Comparison of ENCODE assay signal across 12 cellular contexts in the genomic region with DNA sequence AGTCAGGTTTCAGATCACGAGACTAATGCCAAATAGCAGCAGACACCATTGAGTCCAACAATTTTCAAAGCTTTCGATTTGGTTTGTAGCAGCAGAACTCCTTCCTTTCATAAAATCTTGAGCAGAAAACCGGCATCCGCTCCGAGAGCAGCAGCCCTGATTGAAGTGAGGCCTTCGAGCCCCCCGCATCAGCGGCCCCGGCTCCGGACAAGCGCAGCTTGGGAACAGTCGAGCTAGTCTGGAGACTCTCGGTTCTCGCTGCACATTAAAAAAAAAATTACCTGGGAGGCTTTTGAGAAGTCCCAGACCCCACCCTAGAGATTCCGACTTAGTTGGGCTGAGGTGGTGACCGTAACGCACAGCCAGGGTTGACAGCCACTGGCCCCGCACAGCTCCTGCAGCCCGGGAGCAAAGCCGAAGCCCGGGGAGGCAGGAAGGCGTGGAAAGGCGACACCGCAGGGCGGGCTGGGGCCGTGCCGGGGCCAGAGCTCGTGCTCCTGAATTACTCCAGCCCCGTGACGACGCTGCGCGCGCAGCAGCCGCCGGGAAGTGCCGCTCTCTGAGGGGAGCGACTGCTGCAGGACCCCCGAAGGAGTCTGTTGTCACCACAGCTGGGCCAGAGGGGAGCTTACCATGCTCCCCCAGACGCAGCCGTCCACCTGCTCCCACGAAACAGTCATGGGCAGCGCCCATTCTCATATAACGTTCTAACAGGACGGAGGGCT. TPM values are rescaled to one million over a fixed set of nuclear protein-coding genes. Genes with fewer than 3 reads are reported as not detected.
DNase-seq lines count a peak whose midpoint lies in the region; ATAC-seq and TF ChIP-seq lines count a peak whose summit lies in the region.
"Had no signal": no experiment of that assay in that cellular context is flagged by ENCODE, and none has a peak within 500 bp of the region (broad histone marks: within the 10 kb centered on the region; RNA-seq: fewer than 3 reads in every experiment).

No MANE protein-coding gene starts in this region.

- no peak overlapping the region for H3K27ac Mint-ChIP-seq in H9
- no peak overlapping the region for H3K27ac Mint-ChIP-seq in activated naive CD8-positive, alpha-beta T cell treated with anti-CD3 and anti-CD28 coated beads for 36 hours
- H3K27ac Mint-ChIP-seq: activated CD4-positive, alpha-beta memory T cell treated with anti-CD3 and anti-CD28 coated beads for 36 hours had no signal

- no peaks in the 10 kb centered on the region for H3K79me1 ChIP-seq in H9 (ENCODE audit: insufficient read depth, low read depth, low read length, poor library complexity, severe bottlenecking)

- H3K23me2 ChIP-seq in H9 (ENCODE audit: insufficient read length, low read depth, low read length, poor library complexity, severe bottlenecking) = peaks cover 6% of the 10 kb centered on the region

- H2BK20ac ChIP-seq in H9 (ENCODE audit: low read depth, low read length, poor library complexity, severe bottlenecking) = no peak overlapping the region

- no peak overlapping the region for H2AFZ ChIP-seq in H9 (ENCODE audit: low read length)

- H3K4me3 Mint-ChIP-seq in H9 = peak overlapping the region; percentile 40 to 63
- H3K4me3 Mint-ChIP-seq in activated naive CD8-positive, alpha-beta T cell treated with anti-CD3 and anti-CD28 coated beads for 36 hours = peak overlapping the region; percentile 5
- H3K4me3 Mint-ChIP-seq: activated CD4-positive, alpha-beta memory T cell treated with anti-CD3 and anti-CD28 coated beads for 36 hours had no signal

- peak overlapping the region; percentile 39 for H3K4me2 ChIP-seq in H9 (ENCODE audit: insufficient read depth, insufficient read length, low read length)

- H2BK5ac ChIP-seq in H9 (ENCODE audit: insufficient read length, low read length) = no peak overlapping the region

- H3K27ac ChIP-seq in H9 (ENCODE audit: insufficient read length, low read depth, low read length) (no peak overlapping the region), iPS DF 6.9 (ENCODE audit: low read length) (no peak overlapping the region), sigmoid colon (no peak overlapping the region)
- H3K27ac ChIP-seq: adrenal gland had no signal

- ATAC-seq in HG03280 (IDR thresholded peaks at IDR 0.05; ENCODE audit: unreplicated experiment) = no peak

- DNase-seq in H9 = peak; percentile 82
- DNase-seq in activated naive CD8-positive, alpha-beta T cell treated with anti-CD3 and anti-CD28 coated beads for 36 hours = no peak
- DNase-seq in iPS DF 6.9 (ENCODE audit: low read depth, low spot score) = peak; percentile 47
- DNase-seq in sigmoid colon = no peak
- no peak for DNase-seq in GM13977 (ENCODE audit: low spot score)
- DNase-seq in Kasumi-1 (lab: John Stamatoyannopoulos, UW) = no peak
- no peak for DNase-seq in SHP77 (lab: John Stamatoyannopoulos, UW)
- DNase-seq: activated CD4-positive, alpha-beta memory T cell treated with anti-CD3 and anti-CD28 coated beads for 36 hours had no signal

- no peak overlapping the region for H3K56ac ChIP-seq in H9 (ENCODE audit: insufficient read length, low read depth, low read length)

- H3K27me3 ChIP-seq in H9 (ENCODE audit: insufficient read depth, low read length) = no peaks in the 10 kb centered on the region
- H3K27me3 ChIP-seq in iPS DF 6.9 (ENCODE audit: control insufficient read depth, insufficient read depth, low read length) = peaks cover 1% of the 10 kb centered on the region; the same call in 1 of the 2 replicates
- H3K27me3 ChIP-seq in sigmoid colon = peaks cover 0 to 35% (median 9%) of the 10 kb centered on the region in 3 donors

- peaks cover 0 to 5% of the 10 kb centered on the region in 2 experiments; a peak in 1 of 4 replicates for H3K4me1 Mint-ChIP-seq in H9
- H3K4me1 Mint-ChIP-seq in activated naive CD8-positive, alpha-beta T cell treated with anti-CD3 and anti-CD28 coated beads for 36 hours = peaks cover 2% of the 10 kb centered on the region

- no peak overlapping the region for H2BK12ac ChIP-seq in H9 (ENCODE audit: insufficient read length, low read depth, low read length)

- peaks cover 7 to 9% of the 10 kb centered on the region in 2 experiments; a peak in 4 of 5 replicates for H3K9me3 Mint-ChIP-seq in H9
- H3K9me3 Mint-ChIP-seq in activated naive CD8-positive, alpha-beta T cell treated with anti-CD3 and anti-CD28 coated beads for 36 hours = peaks cover 3% of the 10 kb centered on the region
- H3K9me3 Mint-ChIP-seq: activated CD4-positive, alpha-beta memory T cell treated with anti-CD3 and anti-CD28 coated beads for 36 hours had no signal

- no peaks in the 10 kb centered on the region for H4K20me1 ChIP-seq in H9 (ENCODE audit: control insufficient read depth, insufficient read depth, insufficient read length)

- no peak overlapping the region for H3K14ac ChIP-seq in H9 (ENCODE audit: insufficient read depth, low read length)

- H3K4me3 ChIP-seq in iPS DF 6.9 (ENCODE audit: low read length) (peak overlapping the region; percentile 46; the same call in 1 of the 2 replicates), sigmoid colon (peak overlapping the region in 3 of 4 donors; percentile 23 to 37 (median 31))
- H3K4me3 ChIP-seq: adrenal gland had no signal

- TF ChIP-seq CTCF in H9 (conservative IDR thresholded peaks at IDR 0.05) (no peak), sigmoid colon (IDR thresholded peaks at IDR 0.05) (no peak), GM13977 (IDR thresholded peaks at IDR 0.05; ENCODE audit: extremely low read depth, insufficient read depth, missing control alignments) (no peak)

- H3K9ac ChIP-seq in H9 (ENCODE audit: extremely low read depth, insufficient read length, low read length) = no peak overlapping the region

- no peaks in the 10 kb centered on the region for H3K9me3 ChIP-seq in H9 (ENCODE audit: control insufficient read depth, low read depth, low read length)
- no peaks in the 10 kb centered on the region for H3K9me3 ChIP-seq in iPS DF 6.9 (ENCODE audit: control insufficient read depth, insufficient read depth, low read length)
- no peaks in the 10 kb centered on the region for H3K9me3 ChIP-seq in sigmoid colon
- H3K9me3 ChIP-seq: adrenal gland had no signal

- H2BK120ac ChIP-seq in H9 (ENCODE audit: low read depth, low read length, poor library complexity, severe bottlenecking) = no peak overlapping the region

- intact Hi-C loops in sigmoid colon (cut with DNase I) = no loop called here

- H3K4me1 ChIP-seq in H9 (ENCODE audit: insufficient read depth, low read length) (no peaks in the 10 kb centered on the region), iPS DF 6.9 (ENCODE audit: control insufficient read depth, insufficient read depth, low read length) (no peaks in the 10 kb centered on the region; the same call in 1 of the 2 replicates), sigmoid colon (peaks cover 0 to 8% (median 3%) of the 10 kb centered on the region in 4 donors)
- H3K4me1 ChIP-seq: adrenal gland had no signal

- no CpG with 5 or more reads among the region's 45 CpGs for WGBS in H9 (ENCODE audit: extremely low coverage, insufficient read length, low lambda C conversion rate)
- WGBS in iPS DF 6.9 (ENCODE audit: insufficient coverage, insufficient read length) = no CpG with 5 or more reads among the region's 45 CpGs
- WGBS in sigmoid colon, 2 donors = 14 to 31% methylated on average over 45 of the region's 45 CpGs

- peaks cover 0 to 2% (median 0%) of the 10 kb centered on the region in 3 experiments; a peak in 2 of 7 replicates for H3K36me3 Mint-ChIP-seq in H9 (ENCODE audit: insufficient read depth in 1 of 3, low read depth in 3 of 3)
- H3K36me3 Mint-ChIP-seq in activated naive CD8-positive, alpha-beta T cell treated with anti-CD3 and anti-CD28 coated beads for 36 hours = no peaks in the 10 kb centered on the region
- H3K36me3 Mint-ChIP-seq: activated CD4-positive, alpha-beta memory T cell treated with anti-CD3 and anti-CD28 coated beads for 36 hours had no signal

- no peak overlapping the region for H3K23ac ChIP-seq in H9 (ENCODE audit: insufficient read length, low read depth, low read length)

- no peak overlapping the region for H3T11ph ChIP-seq in H9 (ENCODE audit: low read length)

- H2AK5ac ChIP-seq in H9 (ENCODE audit: insufficient read length, low read length) = no peak overlapping the region

- no peak overlapping the region for H3K4ac ChIP-seq in H9 (ENCODE audit: low read depth, low read length)

- H4K91ac ChIP-seq in H9 (ENCODE audit: insufficient read length, low read depth, low read length) = no peak overlapping the region

- H3K36me3 ChIP-seq in iPS DF 6.9 (ENCODE audit: control insufficient read depth, insufficient read depth, low read length) = no peaks in the 10 kb centered on the region
- H3K36me3 ChIP-seq in sigmoid colon = no peaks in the 10 kb centered on the region
- H3K36me3 ChIP-seq: adrenal gland had no signal

- H4K5ac ChIP-seq in H9 (ENCODE audit: insufficient read length, low read depth, low read length) = no peak overlapping the region

- peaks cover 34% of the 10 kb centered on the region for H3K27me3 Mint-ChIP-seq in H9 (ENCODE audit: low read depth)
- peaks cover 56% of the 10 kb centered on the region for H3K27me3 Mint-ChIP-seq in activated naive CD8-positive, alpha-beta T cell treated with anti-CD3 and anti-CD28 coated beads for 36 hours

- TF ChIP-seq POLR2A in sigmoid colon (IDR thresholded peaks at IDR 0.05) = no peak

- no peak for TF ChIP-seq EP300 in sigmoid colon (IDR thresholded peaks at IDR 0.05)

- H3K79me2 ChIP-seq in H9 (ENCODE audit: insufficient read depth, low read length) = no peaks in the 10 kb centered on the region

- H3K18ac ChIP-seq in H9 (ENCODE audit: insufficient read length, low read depth, low read length) = no peak overlapping the region

- H2BK15ac ChIP-seq in H9 (ENCODE audit: low read depth, low read length) = no peak overlapping the region

- in situ Hi-C loops in GM13977 (cut with MboI; ENCODE audit: low pct_unique_long_range_greater_than_20kb, low sequenced_read_pairs, unreplicated experiment) = no loop called here

- H4K8ac ChIP-seq in H9 (replicated peaks; ENCODE audit: insufficient read length, low read depth, low read length) = no peak overlapping the region

RNA-seq across cellular contexts. Expression of a gene that starts 57.8 kb away (rescaled TPM):
- not detected in 2 replicates for total RNA-seq in H9 (2021)
- total RNA-seq in activated naive CD8-positive, alpha-beta T cell treated with anti-CD3 and anti-CD28 coated beads for 36 hours = not detected
- not detected for total RNA-seq in sigmoid colon
- not detected for polyA plus RNA-seq in sigmoid colon
- total RNA-seq: activated CD4-positive, alpha-beta memory T cell treated with anti-CD3 and anti-CD28 coated beads for 36 hours; adrenal gland; endothelial cell of umbilical vein; pulmonary artery endothelial cell had no signal
- polyA plus RNA-seq: adrenal gland, endothelial cell of umbilical vein had no signal

Comparison
In these comparisons a context has a peak if more than half of its experiments do, and no peak if none do; other contexts are left out.
1. DNase-seq: peak in H9 (single experiment) and iPS DF 6.9 (single experiment); none in activated naive CD8-positive, alpha-beta T cell treated with anti-CD3 and anti-CD28 coated beads for 36 hours (single experiment), sigmoid colon (single experiment), GM13977 (single experiment), Kasumi-1 (0 of 2) and SHP77 (0 of 2).